Comparison of ENCODE assay signal across 10 cellular contexts in the genomic region with DNA sequence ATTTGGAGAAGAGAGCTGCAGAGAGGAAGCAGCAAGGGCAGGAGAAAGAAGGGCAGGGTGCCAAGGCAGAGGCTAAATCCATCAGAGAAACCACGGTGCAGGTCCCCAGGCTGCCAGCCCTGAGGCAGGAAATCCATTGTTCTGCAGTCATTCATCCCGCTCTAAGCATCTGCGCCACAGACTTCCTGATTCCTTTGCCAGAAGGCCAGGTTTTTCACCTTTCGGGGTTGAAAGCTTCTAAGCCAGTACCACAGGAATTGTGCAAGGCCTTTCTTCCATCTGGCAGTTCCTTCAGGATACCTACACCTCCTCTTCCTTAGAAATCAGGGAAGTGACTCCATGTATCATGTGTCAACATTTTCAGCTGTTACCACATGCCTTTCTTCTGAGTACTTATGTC. TPM values are rescaled to one million over a fixed set of nuclear protein-coding genes. Genes with fewer than 3 reads are reported as not detected.
A peak's percentile ranks its signal among the peaks of the same experiment; 100 is the strongest.
DNase-seq lines count a peak whose midpoint lies in the region; ATAC-seq and TF ChIP-seq lines count a peak whose summit lies in the region.
"Had no signal": no experiment of that assay in that cellular context is flagged by ENCODE, and none has a peak within 500 bp of the region (broad histone marks: within the 10 kb centered on the region; RNA-seq: fewer than 3 reads in every experiment).

No MANE protein-coding gene starts in this region.

- no peaks in the 10 kb centered on the region for H3K36me3 Mint-ChIP-seq in activated naive CD8-positive, alpha-beta T cell treated with anti-CD3 and anti-CD28 coated beads, Interleukin-2, amount 50 U/mL, for 24 hours (ENCODE audit: low read depth)

- H2AFZ ChIP-seq in smooth muscle cell (ENCODE audit: low read depth): no peak overlapping the region

- no peaks in the 10 kb centered on the region for H4K20me1 ChIP-seq in smooth muscle cell (ENCODE audit: low read depth)

- H3K27ac ChIP-seq in lower lobe of right lung (no peak overlapping the region), smooth muscle cell (ENCODE audit: low read depth) (no peak overlapping the region)

- H3K36me3 ChIP-seq in lower lobe of right lung (peaks cover 82% of the 10 kb centered on the region), smooth muscle cell (ENCODE audit: low read depth) (no peaks in the 10 kb centered on the region)

- H3F3A ChIP-seq in smooth muscle cell (ENCODE audit: low read depth): no peaks in the 10 kb centered on the region

- no peaks in the 10 kb centered on the region for H3K9me3 Mint-ChIP-seq in activated naive CD8-positive, alpha-beta T cell treated with anti-CD3 and anti-CD28 coated beads, Interleukin-2, amount 50 U/mL, for 24 hours
- H3K9me3 Mint-ChIP-seq: dendritic cell treated with granulocyte-macrophage colony-stimulating factor and Interleukin-4, amounts not matched to agents 40 ng/mL and 50 ng/mL, for 4 days had no signal

- H3K9ac ChIP-seq in smooth muscle cell (ENCODE audit: low read depth): no peak overlapping the region

- peak; percentile 45 for DNase-seq in EH (ENCODE audit: low read depth)
- peak; percentile 84 for DNase-seq in NCI-H2171 (lab: John Stamatoyannopoulos, UW)
- peak; percentile 74 to 89 for DNase-seq in cardiac fibroblast (ENCODE audit: low read depth in 2 of 2)
- DNase-seq in lower lobe of right lung: peak; percentile 47
- no peak for DNase-seq in activated naive CD8-positive, alpha-beta T cell treated with anti-CD3 and anti-CD28 coated beads, Interleukin-2, amount 50 U/mL, for 24 hours
- DNase-seq in smooth muscle cell (lab: John Stamatoyannopoulos, UW; ENCODE audit: unreplicated experiment): no peak
- no peak for DNase-seq in RPMI8226
- DNase-seq: NCI-H82 had no signal

- no peaks in the 10 kb centered on the region for H3K4me1 Mint-ChIP-seq in activated naive CD8-positive, alpha-beta T cell treated with anti-CD3 and anti-CD28 coated beads, Interleukin-2, amount 50 U/mL, for 24 hours

- no peak overlapping the region for H3K27ac Mint-ChIP-seq in activated naive CD8-positive, alpha-beta T cell treated with anti-CD3 and anti-CD28 coated beads, Interleukin-2, amount 50 U/mL, for 24 hours
- H3K27ac Mint-ChIP-seq: dendritic cell treated with granulocyte-macrophage colony-stimulating factor and Interleukin-4, amounts not matched to agents 40 ng/mL and 50 ng/mL, for 4 days had no signal

- H3K4me3 ChIP-seq in cardiac fibroblast (replicated peaks in 1 of 2; ENCODE audit: low read depth in 2 of 2, low read length in 2 of 2) (no peak overlapping the region), lower lobe of right lung (no peak overlapping the region), smooth muscle cell (no peak overlapping the region)

- H3K4me1 ChIP-seq in lower lobe of right lung: peaks cover 7% of the 10 kb centered on the region
- H3K4me1 ChIP-seq in smooth muscle cell (ENCODE audit: low read depth): no peaks in the 10 kb centered on the region

- H3K79me2 ChIP-seq in smooth muscle cell (ENCODE audit: low read depth): no peaks in the 10 kb centered on the region

- no peak overlapping the region for H3K4me3 Mint-ChIP-seq in activated naive CD8-positive, alpha-beta T cell treated with anti-CD3 and anti-CD28 coated beads, Interleukin-2, amount 50 U/mL, for 24 hours
- H3K4me3 Mint-ChIP-seq: dendritic cell treated with granulocyte-macrophage colony-stimulating factor and Interleukin-4, amounts not matched to agents 40 ng/mL and 50 ng/mL, for 4 days had no signal

- ATAC-seq in lower lobe of right lung: peak; percentile 28 to 42
- ATAC-seq in activated naive CD8-positive, alpha-beta T cell treated with anti-CD3 and anti-CD28 coated beads, Interleukin-2, amount 50 U/mL, for 24 hours: no peak
- ATAC-seq in HG03342 (IDR thresholded peaks at IDR 0.05; ENCODE audit: unreplicated experiment): no peak

- H3K27me3 ChIP-seq in lower lobe of right lung (ENCODE audit: low read depth): no peaks in the 10 kb centered on the region
- H3K27me3 ChIP-seq in smooth muscle cell (ENCODE audit: low read depth): no peaks in the 10 kb centered on the region

- peaks cover 16% of the 10 kb centered on the region for H3K27me3 Mint-ChIP-seq in activated naive CD8-positive, alpha-beta T cell treated with anti-CD3 and anti-CD28 coated beads, Interleukin-2, amount 50 U/mL, for 24 hours
- H3K27me3 Mint-ChIP-seq: dendritic cell treated with granulocyte-macrophage colony-stimulating factor and Interleukin-4, amounts not matched to agents 40 ng/mL and 50 ng/mL, for 4 days had no signal

- TF ChIP-seq CTCF in cardiac fibroblast (IDR thresholded peaks at IDR 0.05; ENCODE audit: low read depth, low read length) (no peak), lower lobe of right lung (IDR thresholded peaks at IDR 0.05) (no peak), smooth muscle cell (IDR thresholded peaks at IDR 0.05; ENCODE audit: borderline replicate concordance, insufficient read depth, poor library complexity, severe bottlenecking) (no peak)

- no peak overlapping the region for H3K4me2 ChIP-seq in smooth muscle cell

- intact Hi-C loops in lower lobe of right lung (cut with DNase I): no loop called here

- no peaks in the 10 kb centered on the region for H3K9me3 ChIP-seq in lower lobe of right lung
- no peaks in the 10 kb centered on the region for H3K9me3 ChIP-seq in smooth muscle cell (replicated peaks; ENCODE audit: low read depth)

- WGBS in smooth muscle cell (ENCODE audit: low lambda C conversion rate): 48% methylated on average over 4 of the region's 4 CpGs

RNA-seq across cellular contexts. Expression of gene ADGRF5, which starts 45.6 kb away (rescaled TPM):
- total RNA-seq in lower lobe of right lung: 238 TPM
- 0.13 TPM in 1 of 2 replicates, not detected in the other for total RNA-seq in smooth muscle cell
- polyA plus RNA-seq in smooth muscle cell: not detected in 2 replicates

Comparison
In these comparisons a context has a peak if more than half of its experiments do, and no peak if none do; other contexts are left out.
1. DNase-seq: peak in EH (single experiment), NCI-H2171 (single experiment), cardiac fibroblast (2 of 2) and lower lobe of right lung (single experiment); none in activated naive CD8-positive, alpha-beta T cell treated with anti-CD3 and anti-CD28 coated beads, Interleukin-2, amount 50 U/mL, for 24 hours (single experiment), smooth muscle cell (single experiment) and RPMI8226 (single experiment).
2. ATAC-seq: peak in lower lobe of right lung (2 of 2); none in activated naive CD8-positive, alpha-beta T cell treated with anti-CD3 and anti-CD28 coated beads, Interleukin-2, amount 50 U/mL, for 24 hours (single experiment) and HG03342 (single experiment).
3. RNA of gene ADGRF5, which starts 45.6 kb away (total RNA-seq): 238 TPM in lower lobe of right lung (single experiment); 0.13 TPM in smooth muscle cell; every median in the first group is over 100 times any median in the second.